Comparison of ENCODE assay signal across 21 cellular contexts in the genomic region with DNA sequence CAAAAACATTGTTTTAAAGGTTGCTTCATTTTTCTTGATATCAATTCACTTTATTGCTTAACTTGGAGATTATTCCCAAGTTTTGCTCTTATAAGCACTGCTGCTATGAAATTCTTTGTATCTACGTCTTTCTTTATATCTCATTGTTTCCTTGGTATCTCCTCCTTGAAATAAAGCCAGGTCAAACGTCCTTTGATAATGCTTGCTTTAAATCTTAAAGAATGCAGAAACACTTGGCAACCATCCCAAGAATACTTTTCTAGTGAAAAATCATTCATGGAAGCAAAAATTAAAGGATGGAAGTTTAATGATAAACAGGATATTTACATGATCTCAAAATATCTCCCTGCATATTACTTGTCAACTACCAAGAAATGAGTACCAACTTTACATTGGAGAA.
"Had no signal": no experiment of that assay in that cellular context is flagged by ENCODE, and none has a peak within 500 bp of the region (broad histone marks: within the 10 kb centered on the region; RNA-seq: fewer than 3 reads in every experiment).

No MANE protein-coding gene starts in this region.

- H3K27me3 ChIP-seq: right atrium auricular region, testis, transverse colon had no signal

- H3K4me1 ChIP-seq: right atrium auricular region, spleen, testis, transverse colon had no signal

- H3K9me3 ChIP-seq: mucosa of descending colon, testis, transverse colon had no signal

- ATAC-seq: left cardiac atrium; left ventricle myocardium superior; mucosa of descending colon; natural killer cell treated with Interleukin-12 subunit alpha and Interleukin-12 subunit beta and Interleukin-15 and Interleukin-18, amount 100 ng/mL, for 72 hours; T-helper 17 cell had no signal

- H3K4me3 ChIP-seq: mucosa of descending colon, right atrium auricular region, spleen, testis, transverse colon had no signal

- DNase-seq: activated CD4-positive, alpha-beta memory T cell treated with anti-CD3 and anti-CD28 coated beads for 36 hours; activated CD4-positive, alpha-beta T cell treated with anti-CD3 and anti-CD28 coated beads, Interleukin-2, amount 10 ng/mL, durations not matched to agents 24 days and 14 days; activated CD4-positive, CD25-positive, alpha-beta regulatory T cell treated with anti-CD3 and anti-CD28 coated beads, Interleukin-2, amount 50 U/mL, for 72 hours; activated CD8-positive, alpha-beta memory T cell treated with anti-CD3 and anti-CD28 coated beads, Interleukin-2, amount 50 U/mL, for 4 hours; activated effector memory CD4-positive, alpha-beta T cell treated with anti-CD3 and anti-CD28 coated beads, Interleukin-2, amount 50 U/mL, for 16 hours; activated naive CD4-positive, alpha-beta T cell treated with anti-CD3 and anti-CD28 coated beads for 36 hours; activated naive CD8-positive, alpha-beta T cell treated with anti-CD3 and anti-CD28 coated beads for 36 hours; activated T-cell treated with anti-CD3 and anti-CD28 coated beads, Interleukin-2, amount 50 U/mL, for 1 hour; effector CD8-positive, alpha-beta T cell; foreskin melanocyte; left cardiac atrium; left ventricle myocardium superior; mucosa of descending colon; spleen; stimulated activated naive CD4-positive, alpha-beta T cell treated with Interleukin-2 at 50 U/mL for 16 hours; T-helper 17 cell; T1000; testis; transverse colon had no signal

- H3K36me3 ChIP-seq: right atrium auricular region, spleen, transverse colon had no signal

- H3K27ac ChIP-seq: right atrium auricular region, spleen, testis, transverse colon had no signal
